In genomic region chr12:108832208-108832607, GRCh38 we compare ENCODE assay signal across 13 cellular contexts. TPM values are rescaled to one million over a fixed set of nuclear protein-coding genes. Genes with fewer than 3 reads are reported as not detected.
A peak's percentile ranks its signal among the peaks of the same experiment; 100 is the strongest.
DNase-seq lines count a peak whose midpoint lies in the region; ATAC-seq and TF ChIP-seq lines count a peak whose summit lies in the region.
"Had no signal": no experiment of that assay in that cellular context is flagged by ENCODE, and none has a peak within 500 bp of the region (broad histone marks: within the 10 kb centered on the region; RNA-seq: fewer than 3 reads in every experiment).

No MANE protein-coding gene starts in this region.

- peak overlapping the region; percentile 94 for H2BK5ac ChIP-seq in mesenchymal stem cell (ENCODE audit: low read depth, low read length, poor library complexity, severe bottlenecking)

- H3K9me3 ChIP-seq in SK-N-SH (no peaks in the 10 kb centered on the region), ascending aorta (no peaks in the 10 kb centered on the region), mesenchymal stem cell (ENCODE audit: control insufficient read depth, low read length) (no peaks in the 10 kb centered on the region), testis (no peaks in the 10 kb centered on the region)

- H3K4me2 ChIP-seq in SK-N-SH (peak overlapping the region; percentile 78), mesenchymal stem cell (ENCODE audit: low read length, poor library complexity, severe bottlenecking) (no peak overlapping the region)
- H3K4me2 ChIP-seq: GM23338 had no signal

- no peak overlapping the region for H2BK15ac ChIP-seq in mesenchymal stem cell (ENCODE audit: low read depth, poor library complexity, severe bottlenecking)

- H3K9ac ChIP-seq in SK-N-SH (peak overlapping the region; percentile 95), mesenchymal stem cell (ENCODE audit: low read length) (peak overlapping the region; percentile 87)

- peaks cover 63% of the 10 kb centered on the region for H3F3A ChIP-seq in SK-N-SH (replicated peaks; ENCODE audit: insufficient read depth)

- CTCF ChIA-PET in SK-N-SH (lab: Yijun Ruan, JAX), result interaction anchor here (0.6 to 1.7 kb wide), 7 partner anchors 9 to 870 kb away, joined by 3 to 5 read pairs (median 3); partner anchors contain the start of gene ALKBH2

- no peak overlapping the region for H3K14ac ChIP-seq in mesenchymal stem cell (ENCODE audit: low read length in 2 of 2)

- H3K18ac ChIP-seq in mesenchymal stem cell (ENCODE audit: low read depth in 1 of 2, low read length in 2 of 2), result peak overlapping the region; percentile 59 to 98

- no peak overlapping the region for H2AFZ ChIP-seq in SK-N-SH (ENCODE audit: low read depth)
- H2AFZ ChIP-seq in mesenchymal stem cell (ENCODE audit: low read depth, low read length), result no peak overlapping the region
- H2AFZ ChIP-seq: GM23338 had no signal

- intact Hi-C loops in ascending aorta (cut with DNase I) (no loop called here), testis (cut with DNase I; ENCODE audit: low total_unique reads) (no loop called here)

- TF ChIP-seq POLR2A in testis (IDR thresholded peaks at IDR 0.05), result no peak

- WGBS in SK-N-SH (ENCODE audit: low lambda C conversion rate), result 76% methylated on average over 6 of the region's 6 CpGs
- 53% methylated on average over 2 of the region's 6 CpGs for WGBS in mesenchymal stem cell
- WGBS in testis, 2 donors, result 58 to 59% methylated on average over 6 of the region's 6 CpGs

- peak overlapping the region; percentile 99 for H2AK5ac ChIP-seq in mesenchymal stem cell (ENCODE audit: low read length, severe bottlenecking)

- no peak overlapping the region for H4K91ac ChIP-seq in mesenchymal stem cell (ENCODE audit: low read length)

- H3K23ac ChIP-seq in mesenchymal stem cell (ENCODE audit: low read length in 2 of 2), result no peak overlapping the region

- TF ChIP-seq CTCF in SK-N-SH (IDR thresholded peaks at IDR 0.05) (no peak), ascending aorta (IDR thresholded peaks at IDR 0.05) (no peak), testis (IDR thresholded peaks at IDR 0.05) (no peak)

- peak overlapping the region; percentile 63 to 92 for H3K4ac ChIP-seq in mesenchymal stem cell (ENCODE audit: low read depth in 1 of 2, low read length in 2 of 2)

- peaks cover 37 to 54% of the 10 kb centered on the region in 2 experiments for H3K36me3 ChIP-seq in SK-N-SH (replicated peaks in 1 of 2; ENCODE audit: control insufficient read depth in 1 of 2, insufficient read depth in 2 of 2, low read length in 1 of 2)
- H3K36me3 ChIP-seq in ascending aorta, result peaks cover 16 to 20% of the 10 kb centered on the region in 2 donors
- peaks cover 34 to 75% of the 10 kb centered on the region in 2 experiments for H3K36me3 ChIP-seq in mesenchymal stem cell (ENCODE audit: control insufficient read depth in 1 of 2, insufficient read depth in 2 of 2, low read depth in 1 of 2, low read length in 2 of 2)
- no peaks in the 10 kb centered on the region for H3K36me3 ChIP-seq in testis (ENCODE audit: low read depth, missing control alignments)

- peak overlapping the region; percentile 73 for H4K8ac ChIP-seq in mesenchymal stem cell (ENCODE audit: low read length)

- H3K27ac ChIP-seq in SK-N-SH (ENCODE audit: low read depth in 2 of 2, low read length in 1 of 2) (peak overlapping the region; percentile 87 to 100), ascending aorta (peak overlapping the region; percentile 92), mesenchymal stem cell (ENCODE audit: low read length, poor library complexity, severe bottlenecking) (peak overlapping the region; percentile 100), testis (peak overlapping the region; percentile 10 to 75)
- H3K27ac ChIP-seq: 22Rv1 had no signal

- POLR2A ChIA-PET in SK-N-SH (lab: Yijun Ruan, JAX), result no interaction called here

- H3K9me2 ChIP-seq in SK-N-SH, result no peaks in the 10 kb centered on the region

- no peak for TF ChIP-seq RAD21 in SK-N-SH (IDR thresholded peaks at IDR 0.05; ENCODE audit: low read length)

- H2BK120ac ChIP-seq in mesenchymal stem cell (ENCODE audit: low read depth, low read length), result no peak overlapping the region

- TF ChIP-seq EP300 in SK-N-SH (IDR thresholded peaks at IDR 0.05; ENCODE audit: borderline replicate concordance in 1 of 2, low read depth in 1 of 2, low read length in 1 of 2), result no peak

- ATAC-seq in SK-N-SH treated with all-trans-retinoic acid at 6 μM for 48 hours (no peak), GM19324 (IDR thresholded peaks at IDR 0.05; ENCODE audit: low FRiP score, unreplicated experiment) (no peak)
- ATAC-seq: GM23338 had no signal

- H4K20me1 ChIP-seq in SK-N-SH (ENCODE audit: insufficient read depth), result no peaks in the 10 kb centered on the region

- peaks cover 84% of the 10 kb centered on the region for H3K79me2 ChIP-seq in SK-N-SH (ENCODE audit: insufficient read depth)

- no peak overlapping the region; a peak in 1 of 4 replicates for H3K4me3 ChIP-seq in SK-N-SH (ENCODE audit: low read depth in 2 of 2, low read length in 1 of 2)
- H3K4me3 ChIP-seq in ascending aorta, result peak overlapping the region in 1 of 2 donors; percentile 12
- peak overlapping the region in 1 of 2 experiments; percentile 24 for H3K4me3 ChIP-seq in mesenchymal stem cell (ENCODE audit: insufficient read depth in 1 of 2, low read depth in 1 of 2, low read length in 2 of 2)
- H3K4me3 ChIP-seq in testis, result no peak overlapping the region
- H3K4me3 ChIP-seq: GM23338 had no signal

- H2BK12ac ChIP-seq in mesenchymal stem cell (ENCODE audit: low read length in 2 of 2), result peak overlapping the region in 1 of 2 experiments; percentile 59

- DNase-seq in SK-N-SH, result no peak
- DNase-seq in ascending aorta (ENCODE audit: low spot score in 2 of 2), result no peak
- DNase-seq in mesenchymal stem cell, result peak; percentile 58
- DNase-seq in testis, result no peak
- DNase-seq in CD1c-positive myeloid dendritic cell (ENCODE audit: extremely low spot score), result no peak
- DNase-seq in effector CD8-positive, alpha-beta T cell (lab: John Stamatoyannopoulos, UW), result no peak
- DNase-seq: NCI-H69; stimulated activated CD8-positive, alpha-beta memory T cell treated with anti-CD3 and anti-CD28 coated beads, Interleukin-4, amount 100 ng/mL, for 48 hours had no signal

- H3K79me1 ChIP-seq in mesenchymal stem cell (replicated peaks; ENCODE audit: low read length, poor library complexity, severe bottlenecking), result peaks cover 5% of the 10 kb centered on the region

- H3K4me1 ChIP-seq in SK-N-SH (ENCODE audit: control insufficient read depth in 1 of 2, insufficient read depth in 2 of 2, low read depth in 1 of 2, low read length in 1 of 2) (peaks cover 24 to 64% of the 10 kb centered on the region in 2 experiments), ascending aorta (peaks cover 30 to 68% of the 10 kb centered on the region in 2 donors), mesenchymal stem cell (ENCODE audit: control insufficient read depth, insufficient read depth, low read depth, low read length) (peaks cover 41% of the 10 kb centered on the region), testis (peaks cover 37% of the 10 kb centered on the region)

- H3K27me3 ChIP-seq in SK-N-SH (ENCODE audit: insufficient read depth) (no peaks in the 10 kb centered on the region), ascending aorta (no peaks in the 10 kb centered on the region), mesenchymal stem cell (ENCODE audit: control insufficient read depth in 1 of 2, insufficient read depth in 1 of 2, low read length in 2 of 2) (no peaks in the 10 kb centered on the region), testis (no peaks in the 10 kb centered on the region)

TF ChIP-seq in SK-N-SH, 30 proteins besides CTCF, POLR2A, EP300 and RAD21 (continues in another document):
- TF ChIP-seq PBX3 (IDR thresholded peaks at IDR 0.05) (no peak), GATA2 (CRISPR knock-in tag; IDR thresholded peaks at IDR 0.05) (no peak), RCOR1 (IDR thresholded peaks at IDR 0.05; ENCODE audit: low read length) (no peak)

TF ChIP-seq in SK-N-SH treated with all-trans-retinoic acid at 6 μM for 48 hours, 23 proteins besides CTCF, POLR2A, EP300 and RAD21 (continues in another document):
- no peak for TF ChIP-seq ZC3H10 (CRISPR knock-in tag; IDR thresholded peaks at IDR 0.05)
- no peak for TF ChIP-seq ESRRG (CRISPR knock-in tag; IDR thresholded peaks at IDR 0.05)
- no peak for TF ChIP-seq OSR1 (CRISPR knock-in tag; IDR thresholded peaks at IDR 0.05)
- no peak for TF ChIP-seq ZNF565 (CRISPR knock-in tag; conservative IDR thresholded peaks at IDR 0.05; ENCODE audit: low read depth)
- TF ChIP-seq ZNF70 (CRISPR knock-in tag; IDR thresholded peaks at IDR 0.05), result no peak
- TF ChIP-seq ARNTL (CRISPR knock-in tag; IDR thresholded peaks at IDR 0.05; ENCODE audit: borderline replicate concordance, low read depth), result no peak

RNA-seq across cellular contexts. Expression of gene SSH1, which starts 25.2 kb away (rescaled TPM):
- polyA plus RNA-seq in SK-N-SH (2012; rRNA removed) (16.4 and 19.6 TPM in 2 replicates), testis (ENCODE audit: insufficient read depth, low read depth, low replicate concordance) (18.9 TPM)
- 12.2 and 14.1 TPM in 2 replicates for polyA plus RNA-seq in SK-N-SH (2012; cell fraction: cytosol; rRNA removed)
- 27.9 and 35.1 TPM in 2 replicates for polyA plus RNA-seq in SK-N-SH (2012; cell fraction: nucleus; rRNA removed)
- total RNA-seq in ascending aorta (16.1 TPM), testis (10 to 100 TPM; 29.1 to 31.5 TPM)
- polyA plus RNA-seq in mesenchymal stem cell (2013, experiment 1 of 2), result 42.7 TPM
- polyA plus RNA-seq in mesenchymal stem cell (2013, experiment 2 of 2), result 38.8 TPM

RNA-seq across cellular contexts. Expression of gene DAO, which starts 47.7 kb away (rescaled TPM):
- not detected in 2 replicates for polyA plus RNA-seq in SK-N-SH (2012; rRNA removed)
- not detected in 2 replicates for polyA plus RNA-seq in SK-N-SH (2012; cell fraction: cytosol; rRNA removed)
- polyA plus RNA-seq in SK-N-SH (2012; cell fraction: nucleus; rRNA removed), result not detected in 2 replicates
- total RNA-seq in ascending aorta, result not detected
- polyA plus RNA-seq in mesenchymal stem cell (2013, experiment 1 of 2), result not detected
- polyA plus RNA-seq in mesenchymal stem cell (2013, experiment 2 of 2), result not detected
- under 1 TPM; 0.79 to 0.81 TPM for total RNA-seq in testis
- polyA plus RNA-seq in testis (ENCODE audit: insufficient read depth, low read depth, low replicate concordance), result 0.46 TPM
- total RNA-seq: GM23338; T-helper 2 cell treated with Interferon-gamma antibody and Interleukin-4, amounts not matched to agents 100 ng/mL and 5 ng/mL, for 36 hours had no signal
- polyA plus RNA-seq: GM23338 had no signal

Comparison
In these comparisons a context has a peak if more than half of its experiments do, and no peak if none do; other contexts are left out.
1. H3K27ac ChIP-seq: peak in every context shown above with its lines; median percentile 100 in mesenchymal stem cell; 94 in SK-N-SH; 92 in ascending aorta; 42 in testis.